In genomic region chr2:171709011-171709685, GRCh38 we compare ENCODE assay signal across 2 cellular contexts.
TF ChIP-seq lines count a peak whose summit lies in the region.

No MANE protein-coding gene starts in this region.

TF ChIP-seq in A549, 52 proteins besides CTCF, POLR2A, EP300 and RAD21 (continued from another document):
- TF ChIP-seq E2F6 (IDR thresholded peaks at IDR 0.05; ENCODE audit: borderline replicate concordance, low read depth) = no peak

TF ChIP-seq in K562, 482 proteins besides CTCF, POLR2A, EP300 and RAD21:
- no peak for TF ChIP-seq CREB3L1 (IDR thresholded peaks at IDR 0.05; ENCODE audit: borderline replicate concordance, low read depth)
- TF ChIP-seq MGA (IDR thresholded peaks at IDR 0.05) = no peak
- no peak for TF ChIP-seq JUN (IDR thresholded peaks at IDR 0.05; ENCODE audit: borderline replicate concordance, low read depth, low read length)
- no peak for TF ChIP-seq JUN (CRISPR knock-in tag; IDR thresholded peaks at IDR 0.05; ENCODE audit: borderline replicate concordance)
- TF ChIP-seq PTRF (tag; IDR thresholded peaks at IDR 0.05) = no peak
- TF ChIP-seq ZNF316 (IDR thresholded peaks at IDR 0.05) = peak; percentile 94
- no peak for TF ChIP-seq ZNF449 (CRISPR knock-in tag; IDR thresholded peaks at IDR 0.05)
- no peak for TF ChIP-seq RB1 (IDR thresholded peaks at IDR 0.05; ENCODE audit: low read depth)
- TF ChIP-seq C11orf30 (IDR thresholded peaks at IDR 0.05; ENCODE audit: low read depth) = peak; percentile 78
- TF ChIP-seq CREB5 (CRISPR knock-in tag; IDR thresholded peaks at IDR 0.05) = no peak
- TF ChIP-seq CBX2 (IDR thresholded peaks at IDR 0.05; ENCODE audit: insufficient read depth, low read length, poor library complexity, severe bottlenecking) = no peak
- TF ChIP-seq MAFG (tag; conservative IDR thresholded peaks at IDR 0.05) = peak; percentile 71
- no peak for TF ChIP-seq SMAD1 (IDR thresholded peaks at IDR 0.05; ENCODE audit: low read depth, low read length, partially characterized antibody)
- TF ChIP-seq ETV5 (CRISPR knock-in tag; IDR thresholded peaks at IDR 0.05; ENCODE audit: low read depth) = no peak
- TF ChIP-seq NFIX (CRISPR knock-in tag; IDR thresholded peaks at IDR 0.05; ENCODE audit: low read depth) = no peak
- TF ChIP-seq ATF3 (IDR thresholded peaks at IDR 0.05) = peak; percentile 74
- TF ChIP-seq ATF3 (CRISPR knock-in tag; conservative IDR thresholded peaks at IDR 0.05) = no peak
- peak; percentile 65 for TF ChIP-seq MAFF (IDR thresholded peaks at IDR 0.05; ENCODE audit: low read length)
- no peak for TF ChIP-seq HMG20B (CRISPR knock-in tag; IDR thresholded peaks at IDR 0.05)
- no peak for TF ChIP-seq CEBPG (CRISPR knock-in tag; IDR thresholded peaks at IDR 0.05)
- TF ChIP-seq CEBPG (tag; conservative IDR thresholded peaks at IDR 0.05 in 1 of 2, IDR thresholded peaks at IDR 0.05 in 1 of 2) = no peak
- no peak for TF ChIP-seq SOX6 (IDR thresholded peaks at IDR 0.05)
- peak; percentile 56; the same call in 1 of the 2 replicates for TF ChIP-seq MAFK (IDR thresholded peaks at IDR 0.05; ENCODE audit: low read length)
TF ChIP-seq in K562: peak in this region for 6.
